22 cellular contexts compared by ENCODE assay signal in genomic region chr19:13243971-13244370, GRCh38.
"Had no signal": no experiment of that assay in that cellular context is flagged by ENCODE, and none has a peak within 500 bp of the region (broad histone marks: within the 10 kb centered on the region; RNA-seq: fewer than 3 reads in every experiment).

No MANE protein-coding gene starts in this region.

- H3K4me3 Mint-ChIP-seq: activated B cell treated with CpG ODN at 0.5 μM for 24 hours; activated CD4-positive, alpha-beta memory T cell treated with anti-CD3 and anti-CD28 coated beads, Interleukin-2, amount 10 ng/mL, durations not matched to agents 7 days and 5 days; activated CD8-positive, alpha-beta memory T cell treated with anti-CD3 and anti-CD28 coated beads, Interleukin-2, amount 10 ng/mL, durations not matched to agents 7 days and 5 days; activated naive CD8-positive, alpha-beta T cell treated with anti-CD3 and anti-CD28 coated beads, Interleukin-2, amount 10 ng/mL, durations not matched to agents 7 days and 5 days; brain; mesothelial cell of epicardium; natural killer cell treated with Interleukin-12 subunit alpha and Interleukin-12 subunit beta and Interleukin-15 and Interleukin-18, amount 100 ng/mL, for 72 hours; stimulated activated naive B cell treated with anti-CD40 and anti-IgM and Interleukin-4, amounts not matched to agents 10 μg/mL and 1 μg/mL and 100 μg/mL, for 72 hours had no signal

- H3K27ac Mint-ChIP-seq: activated B cell treated with CpG ODN at 0.5 μM for 24 hours; activated CD4-positive, alpha-beta memory T cell treated with anti-CD3 and anti-CD28 coated beads, Interleukin-2, amount 10 ng/mL, durations not matched to agents 7 days and 5 days; activated CD8-positive, alpha-beta memory T cell treated with anti-CD3 and anti-CD28 coated beads, Interleukin-2, amount 10 ng/mL, durations not matched to agents 7 days and 5 days; activated naive CD8-positive, alpha-beta T cell treated with anti-CD3 and anti-CD28 coated beads, Interleukin-2, amount 10 ng/mL, durations not matched to agents 7 days and 5 days; brain; mesothelial cell of epicardium; natural killer cell treated with Interleukin-12 subunit alpha and Interleukin-12 subunit beta and Interleukin-15 and Interleukin-18, amount 100 ng/mL, for 72 hours; stimulated activated naive B cell treated with anti-CD40 and anti-IgM and Interleukin-4, amounts not matched to agents 10 μg/mL and 1 μg/mL and 100 μg/mL, for 72 hours had no signal

- H3K36me3 ChIP-seq: esophagus muscularis mucosa, spleen, upper lobe of right lung had no signal

- H3K9me3 Mint-ChIP-seq: activated B cell treated with CpG ODN at 0.5 μM for 24 hours; activated CD4-positive, alpha-beta memory T cell treated with anti-CD3 and anti-CD28 coated beads, Interleukin-2, amount 10 ng/mL, durations not matched to agents 7 days and 5 days; activated naive CD8-positive, alpha-beta T cell treated with anti-CD3 and anti-CD28 coated beads, Interleukin-2, amount 10 ng/mL, durations not matched to agents 7 days and 5 days; mesothelial cell of epicardium; natural killer cell treated with Interleukin-12 subunit alpha and Interleukin-12 subunit beta and Interleukin-15 and Interleukin-18, amount 100 ng/mL, for 72 hours; stimulated activated naive B cell treated with anti-CD40 and anti-IgM and Interleukin-4, amounts not matched to agents 10 μg/mL and 1 μg/mL and 100 μg/mL, for 72 hours had no signal

- H3K27me3 Mint-ChIP-seq: activated B cell treated with CpG ODN at 0.5 μM for 24 hours; activated CD8-positive, alpha-beta memory T cell treated with anti-CD3 and anti-CD28 coated beads, Interleukin-2, amount 10 ng/mL, durations not matched to agents 7 days and 5 days; activated naive CD8-positive, alpha-beta T cell treated with anti-CD3 and anti-CD28 coated beads, Interleukin-2, amount 10 ng/mL, durations not matched to agents 7 days and 5 days; brain; stimulated activated naive B cell treated with anti-CD40 and anti-IgM and Interleukin-4, amounts not matched to agents 10 μg/mL and 1 μg/mL and 100 μg/mL, for 72 hours had no signal

- H3K4me1 Mint-ChIP-seq: brain had no signal

- H3K4me1 ChIP-seq: esophagus muscularis mucosa, foreskin keratinocyte, upper lobe of right lung had no signal

- H3K36me3 Mint-ChIP-seq: activated CD8-positive, alpha-beta memory T cell treated with anti-CD3 and anti-CD28 coated beads, Interleukin-2, amount 10 ng/mL, durations not matched to agents 7 days and 5 days; activated naive CD8-positive, alpha-beta T cell treated with anti-CD3 and anti-CD28 coated beads, Interleukin-2, amount 10 ng/mL, durations not matched to agents 7 days and 5 days; mesothelial cell of epicardium; natural killer cell treated with Interleukin-12 subunit alpha and Interleukin-12 subunit beta and Interleukin-15 and Interleukin-18, amount 100 ng/mL, for 72 hours; stimulated activated naive B cell treated with anti-CD40 and anti-IgM and Interleukin-4, amounts not matched to agents 10 μg/mL and 1 μg/mL and 100 μg/mL, for 72 hours had no signal

- H3K27ac ChIP-seq: coronary artery, esophagus muscularis mucosa, foreskin keratinocyte, spleen, upper lobe of right lung had no signal

- H3K9me3 ChIP-seq: esophagus muscularis mucosa, upper lobe of right lung had no signal

- DNase-seq: activated B cell treated with CpG ODN at 0.5 μM for 24 hours; activated CD4-positive, alpha-beta memory T cell treated with anti-CD3 and anti-CD28 coated beads, Interleukin-2, amount 10 ng/mL, durations not matched to agents 7 days and 5 days; activated CD4-positive, alpha-beta T cell treated with anti-CD3 and anti-CD28 coated beads for 48 hours; activated CD8-positive, alpha-beta memory T cell treated with anti-CD3 and anti-CD28 coated beads, Interleukin-2, amount 10 ng/mL, durations not matched to agents 7 days and 5 days; activated naive CD8-positive, alpha-beta T cell treated with anti-CD3 and anti-CD28 coated beads, Interleukin-2, amount 10 ng/mL, durations not matched to agents 7 days and 5 days; central memory CD4-positive, alpha-beta T cell; effector CD8-positive, alpha-beta T cell; foreskin keratinocyte; hippocampal formation; islet precursor cell; left colon; posterior cingulate gyrus; spleen; stimulated activated CD4-positive, alpha-beta T cell treated with anti-CD3 and anti-CD28 coated beads, Interleukin-4, amount 100 ng/mL, for 4 hours; stimulated activated naive B cell treated with anti-CD40 and anti-IgM and Interleukin-4, amounts not matched to agents 10 μg/mL and 1 μg/mL and 100 μg/mL, for 72 hours; upper lobe of right lung had no signal

- H3K4me3 ChIP-seq: coronary artery, esophagus muscularis mucosa, lung, spleen, upper lobe of right lung had no signal

- ATAC-seq: activated CD8-positive, alpha-beta memory T cell treated with anti-CD3 and anti-CD28 coated beads, Interleukin-2, amount 10 ng/mL, durations not matched to agents 7 days and 5 days; foreskin keratinocyte; left colon; natural killer cell treated with Interleukin-12 subunit alpha and Interleukin-12 subunit beta and Interleukin-15 and Interleukin-18, amount 100 ng/mL, for 72 hours; stimulated activated naive B cell treated with anti-CD40 and anti-IgM and Interleukin-4, amounts not matched to agents 10 μg/mL and 1 μg/mL and 100 μg/mL, for 72 hours; upper lobe of right lung had no signal
